ENCODE assay signal across 9 cellular contexts in genomic region chr11:69292221-69292648, GRCh38. TPM values are rescaled to one million over a fixed set of nuclear protein-coding genes. Genes with fewer than 3 reads are reported as not detected.
DNase-seq lines count a peak whose midpoint lies in the region; ATAC-seq, FAIRE-seq and TF ChIP-seq lines count a peak whose summit lies in the region.
"Had no signal": no experiment of that assay in that cellular context is flagged by ENCODE, and none has a peak within 500 bp of the region (broad histone marks: within the 10 kb centered on the region; RNA-seq: fewer than 3 reads in every experiment).

No MANE protein-coding gene starts in this region.

- no peak overlapping the region for H3K27ac Mint-ChIP-seq in activated CD8-positive, alpha-beta T cell treated with anti-CD3 and anti-CD28 coated beads for 36 hours
- H3K27ac Mint-ChIP-seq: activated naive CD8-positive, alpha-beta T cell had no signal

- DNase-seq in Right ventricle myocardium superior (peak; percentile 59), cardiac septum (ENCODE audit: low spot score) (no peak), endothelial cell of umbilical vein (ENCODE audit: low read depth, low spot score) (peak; percentile 40), DMS153 treated with DMSO at 0.1 percent for 48 hours (lab: John Stamatoyannopoulos, UW; ENCODE audit: unreplicated experiment) (no peak), NCI-H2107 treated with DMSO at 0.1 percent for 48 hours (lab: John Stamatoyannopoulos, UW; ENCODE audit: unreplicated experiment) (no peak), DMS53 treated with DMSO at 0.1 percent for 48 hours (lab: John Stamatoyannopoulos, UW; ENCODE audit: unreplicated experiment) (no peak)
- DNase-seq in activated CD8-positive, alpha-beta T cell treated with anti-CD3 and anti-CD28 coated beads for 36 hours = peak; percentile 59
- DNase-seq in stimulated activated CD4-positive, alpha-beta T cell treated with anti-CD3 and anti-CD28 coated beads, Interleukin-12 subunit alpha, Interleukin-12 subunit beta, amount 100 ng/mL, for 4 hours = peak; percentile 57

- H3K9me3 Mint-ChIP-seq in activated CD8-positive, alpha-beta T cell treated with anti-CD3 and anti-CD28 coated beads for 36 hours = no peaks in the 10 kb centered on the region

- no peak overlapping the region for H3K4me2 ChIP-seq in endothelial cell of umbilical vein (ENCODE audit: insufficient read depth, low read length)

- no peak for ATAC-seq in Right ventricle myocardium superior (ENCODE audit: poor library complexity)
- ATAC-seq in activated CD8-positive, alpha-beta T cell treated with anti-CD3 and anti-CD28 coated beads for 36 hours = no peak

- CTCF ChIA-PET in activated CD8-positive, alpha-beta T cell treated with anti-CD3 and anti-CD28 coated beads for 36 hours (lab: Charles Lee) = interaction anchor here (0.7 to 2.1 kb wide), 21 partner anchors 9 to 351 kb away, joined by 3 to 13 read pairs (median 3); partner anchors contain the start of gene TPCN2
- CTCF ChIA-PET in endothelial cell of umbilical vein (lab: Charles Lee) = interaction anchor here (0.6 to 3.6 kb wide), 36 partner anchors 9 to 378 kb away, joined by 3 to 56 read pairs (median 4); a partner anchor contains a TSS

- H2AFZ ChIP-seq in endothelial cell of umbilical vein (ENCODE audit: low read depth, low read length) = no peak overlapping the region

- peaks cover 24% of the 10 kb centered on the region for H3K4me1 Mint-ChIP-seq in activated CD8-positive, alpha-beta T cell treated with anti-CD3 and anti-CD28 coated beads for 36 hours (ENCODE audit: low read depth)

- H3K9me3 ChIP-seq in endothelial cell of umbilical vein (replicated peaks; ENCODE audit: control insufficient read depth, insufficient read depth, low read length) = no peaks in the 10 kb centered on the region

- H3K36me3 Mint-ChIP-seq in activated CD8-positive, alpha-beta T cell treated with anti-CD3 and anti-CD28 coated beads for 36 hours (ENCODE audit: low read depth) = no peaks in the 10 kb centered on the region
- H3K36me3 Mint-ChIP-seq: activated naive CD8-positive, alpha-beta T cell had no signal

- dilution Hi-C loops in endothelial cell of umbilical vein (cut with MboI; ENCODE audit: extremely low pct_ligation_motif_present, low sequenced_read_pairs) = no loop called here

- no peak overlapping the region for H3K4me3 ChIP-seq in endothelial cell of umbilical vein (replicated peaks in 1 of 3; ENCODE audit: insufficient read depth in 1 of 3, low read depth in 1 of 3, low read length in 3 of 3)

- H3K79me2 ChIP-seq in endothelial cell of umbilical vein (ENCODE audit: control insufficient read depth, insufficient read depth, low read length) = peaks cover 26% of the 10 kb centered on the region

- H3K4me1 ChIP-seq in endothelial cell of umbilical vein (ENCODE audit: control insufficient read depth, extremely low read depth, insufficient read depth, low read length) = peaks cover 22% of the 10 kb centered on the region

- H3K9ac ChIP-seq in endothelial cell of umbilical vein (replicated peaks; ENCODE audit: extremely low read depth, insufficient read depth, low read length) = no peak overlapping the region

- intact Hi-C loops in Right ventricle myocardium superior (cut with DNase I) (loop anchor here (10.0 kb wide), 1 partner anchor 153 kb away; no protein-coding TSS in a partner anchor), cardiac septum (cut with DNase I) (no loop called here), endothelial cell of umbilical vein (cut with micrococcal nuclease) (loop anchor here (1.0 to 10.0 kb wide), 4 partner anchors 161 to 378 kb away; no protein-coding TSS in a partner anchor)
- intact Hi-C loops in activated CD8-positive, alpha-beta T cell treated with anti-CD3 and anti-CD28 coated beads for 36 hours (cut with micrococcal nuclease) = loop anchor here (10.0 kb wide), 3 partner anchors 153 to 353 kb away; partner anchors contain the start of gene CCND1

- H4K20me1 ChIP-seq in endothelial cell of umbilical vein (replicated peaks; ENCODE audit: control insufficient read depth, extremely low read depth, insufficient read depth, low read length) = no peaks in the 10 kb centered on the region

- no TSS peak for BruUV-seq in endothelial cell of umbilical vein (replicated peaks; lab: Mats Ljungman, UMichigan)

- H3K36me3 ChIP-seq in endothelial cell of umbilical vein (ENCODE audit: control insufficient read depth in 2 of 2, extremely low read depth in 1 of 2, insufficient read depth in 2 of 2, low read length in 2 of 2) = no peaks in the 10 kb centered on the region

- no peaks in the 10 kb centered on the region for H3K9me1 ChIP-seq in endothelial cell of umbilical vein (replicated peaks; ENCODE audit: control insufficient read depth, extremely low read depth, insufficient read depth, low read length)

- POLR2A ChIA-PET in activated CD8-positive, alpha-beta T cell treated with anti-CD3 and anti-CD28 coated beads for 36 hours (lab: Charles Lee) = no interaction called here
- POLR2A ChIA-PET in endothelial cell of umbilical vein (lab: Charles Lee) = interaction anchor here (2.1 kb wide), 1 partner anchor 350 kb away, joined by 7 read pairs; no protein-coding TSS in a partner anchor

- H3K4me3 Mint-ChIP-seq in activated CD8-positive, alpha-beta T cell treated with anti-CD3 and anti-CD28 coated beads for 36 hours = no peak overlapping the region
- H3K4me3 Mint-ChIP-seq: activated naive CD8-positive, alpha-beta T cell had no signal

- H3K27ac ChIP-seq in endothelial cell of umbilical vein (ENCODE audit: insufficient read depth, low read depth, low read length) = no peak overlapping the region

- FAIRE-seq in endothelial cell of umbilical vein (lab: Jason Lieb, UNC) = peak; percentile 80

- H3K27me3 Mint-ChIP-seq in activated CD8-positive, alpha-beta T cell treated with anti-CD3 and anti-CD28 coated beads for 36 hours = peaks cover 1% of the 10 kb centered on the region
- H3K27me3 Mint-ChIP-seq: activated naive CD8-positive, alpha-beta T cell had no signal

- TF ChIP-seq CTCF in activated CD8-positive, alpha-beta T cell treated with anti-CD3 and anti-CD28 coated beads for 36 hours (IDR thresholded peaks at IDR 0.05) = peak; percentile 89
- peak; percentile 85 to 89 for TF ChIP-seq CTCF in endothelial cell of umbilical vein (IDR thresholded peaks at IDR 0.05; ENCODE audit: extremely low read depth in 1 of 2, insufficient read depth in 1 of 2, low read depth in 1 of 2, low read length in 2 of 2)

- no peak for TF ChIP-seq POLR2A in endothelial cell of umbilical vein (IDR thresholded peaks at IDR 0.05; ENCODE audit: low read depth, low read length)

- H3K27me3 ChIP-seq in endothelial cell of umbilical vein (ENCODE audit: control insufficient read depth in 2 of 2, insufficient read depth in 2 of 2, low read length in 2 of 2) = no peaks in the 10 kb centered on the region

TF ChIP-seq in endothelial cell of umbilical vein, 7 proteins besides CTCF, POLR2A, EP300 and RAD21:
- TF ChIP-seq POLR2AphosphoS5 (IDR thresholded peaks at IDR 0.05; ENCODE audit: insufficient read depth, low read depth, low read length) = no peak
- no peak for TF ChIP-seq JUN (IDR thresholded peaks at IDR 0.05; ENCODE audit: borderline replicate concordance, insufficient read depth, insufficient read length, low read depth)
- no peak for TF ChIP-seq MYC (IDR thresholded peaks at IDR 0.05; ENCODE audit: low read depth, low read length)
- TF ChIP-seq GATA2 (IDR thresholded peaks at IDR 0.05; ENCODE audit: insufficient read depth, insufficient read length, low read depth, low read length) = no peak
- no peak for TF ChIP-seq EZH2 (IDR thresholded peaks at IDR 0.05; ENCODE audit: borderline replicate concordance, low read depth, low read length, severe bottlenecking)
- no peak for TF ChIP-seq FOS (IDR thresholded peaks at IDR 0.05; ENCODE audit: borderline replicate concordance, insufficient read depth, low read length)

RNA-seq across cellular contexts. Expression of gene MYEOV, which starts 1.7 kb away (rescaled TPM):
- total RNA-seq in Right ventricle myocardium superior (not detected), cardiac septum (not detected), endothelial cell of umbilical vein (7.0 and 14.4 TPM in 2 replicates)
- not detected for total RNA-seq in activated CD8-positive, alpha-beta T cell treated with anti-CD3 and anti-CD28 coated beads for 36 hours
- 3.8 TPM in 2 replicates for polyA plus RNA-seq in endothelial cell of umbilical vein
- polyA plus RNA-seq in endothelial cell of umbilical vein (2011; cell fraction: cytosol; rRNA removed) = 4.3 and 4.4 TPM in 2 replicates
- polyA plus RNA-seq in endothelial cell of umbilical vein (2011; cell fraction: nucleus; rRNA removed) = 4.6 and 6.6 TPM in 2 replicates
- 8.0 and 18.4 TPM in 2 replicates for polyA plus RNA-seq in endothelial cell of umbilical vein (2012)
- 3.2 and 11.9 TPM in 2 replicates for polyA minus RNA-seq in endothelial cell of umbilical vein
- not detected for polyA minus RNA-seq in endothelial cell of umbilical vein (2011; cell fraction: cytosol; rRNA and poly(A)+ RNA removed)
- 3.0 and 4.4 TPM in 2 replicates for polyA minus RNA-seq in endothelial cell of umbilical vein (2011; cell fraction: nucleus; rRNA and poly(A)+ RNA removed)

Comparison
In these comparisons a context has a peak if more than half of its experiments do, and no peak if none do; other contexts are left out.
1. DNase-seq: peak in Right ventricle myocardium superior (single experiment), activated CD8-positive, alpha-beta T cell treated with anti-CD3 and anti-CD28 coated beads for 36 hours (single experiment), endothelial cell of umbilical vein (single experiment) and stimulated activated CD4-positive, alpha-beta T cell treated with anti-CD3 and anti-CD28 coated beads, Interleukin-12 subunit alpha, Interleukin-12 subunit beta, amount 100 ng/mL, for 4 hours (single experiment); none in cardiac septum (single experiment), DMS153 treated with DMSO at 0.1 percent for 48 hours (single experiment), NCI-H2107 treated with DMSO at 0.1 percent for 48 hours (single experiment) and DMS53 treated with DMSO at 0.1 percent for 48 hours (single experiment).